ENCODE assay signal across 16 cellular contexts in genomic region chr7:101239191-101239950, GRCh38. TPM values are rescaled to one million over a fixed set of nuclear protein-coding genes. Genes with fewer than 3 reads are reported as not detected.
DNase-seq lines count a peak whose midpoint lies in the region; ATAC-seq and TF ChIP-seq lines count a peak whose summit lies in the region.
"Had no signal": no experiment of that assay in that cellular context is flagged by ENCODE, and none has a peak within 500 bp of the region (broad histone marks: within the 10 kb centered on the region; RNA-seq: fewer than 3 reads in every experiment).

No MANE protein-coding gene starts in this region.

- H3K9me3 ChIP-seq in heart right ventricle (no peaks in the 10 kb centered on the region), gastroesophageal sphincter (no peaks in the 10 kb centered on the region), parathyroid adenoma (ENCODE audit: control insufficient read depth, low read length) (no peaks in the 10 kb centered on the region), upper lobe of right lung (no peaks in the 10 kb centered on the region)
- H3K9me3 ChIP-seq: A549 had no signal

- TF ChIP-seq CTCF in heart right ventricle (IDR thresholded peaks at IDR 0.05) (no peak), gastroesophageal sphincter (IDR thresholded peaks at IDR 0.05) (no peak), parathyroid adenoma (IDR thresholded peaks at IDR 0.05) (no peak), upper lobe of right lung (IDR thresholded peaks at IDR 0.05) (no peak)

- H3K79me2 ChIP-seq in parathyroid adenoma = peaks cover 28% of the 10 kb centered on the region

- H3K4me2 ChIP-seq in parathyroid adenoma (ENCODE audit: low read length) = no peak overlapping the region
- H3K4me2 ChIP-seq: A549, KMS-11 had no signal

- intact Hi-C loops in heart right ventricle (cut with DNase I) (loop anchor here in 1 of 10 donors (2.0 kb wide), 1 partner anchor 19 kb away; no protein-coding TSS in a partner anchor), left ventricle myocardium superior (cut with micrococcal nuclease) (no loop called here), upper lobe of right lung (cut with DNase I) (no loop called here)

- TF ChIP-seq POLR2A in gastroesophageal sphincter (IDR thresholded peaks at IDR 0.05) = no peak

- H3K4me3 ChIP-seq in heart right ventricle = peak overlapping the region in 3 of 10 donors; percentile 0 to 31 (median 22)
- H3K4me3 ChIP-seq in gastroesophageal sphincter = no peak overlapping the region
- H3K4me3 ChIP-seq in parathyroid adenoma (ENCODE audit: low read depth, low read length) = no peak overlapping the region
- no peak overlapping the region for H3K4me3 ChIP-seq in upper lobe of right lung
- H3K4me3 ChIP-seq: A549, SK-N-MC had no signal

- DNase-seq in heart right ventricle (peak in 1 of 2 donors; percentile 33), left ventricle myocardium superior (no peak), upper lobe of right lung (no peak), NCI-H510A treated with DMSO at 0.1 percent for 48 hours (lab: John Stamatoyannopoulos, UW) (no peak)
- no peak for DNase-seq in activated CD4-positive, alpha-beta T cell treated with anti-CD3 and anti-CD28 coated beads, Interleukin-2, amount 50 U/mL, for 4 hours
- DNase-seq: amygdala; hypothalamus; NCI-H1105 treated with DMSO at 0.1 percent for 48 hours; stimulated activated naive CD8-positive, alpha-beta T cell treated with anti-CD3 and anti-CD28 coated beads, Interleukin-15, amount 100 ng/mL, for 72 hours had no signal

- ATAC-seq in heart right ventricle (peak in 7 of 8 donors; percentile 4 to 43 (median 32)), left ventricle myocardium superior (no peak), gastroesophageal sphincter (peak; percentile 12), upper lobe of right lung (peak; percentile 9), HG02678 (IDR thresholded peaks at IDR 0.05; ENCODE audit: unreplicated experiment) (no peak)
- ATAC-seq: A549; stimulated activated naive CD8-positive, alpha-beta T cell treated with anti-CD3 and anti-CD28 coated beads, Interleukin-15, amount 100 ng/mL, for 72 hours had no signal

- peaks cover 26 to 75% (median 60%) of the 10 kb centered on the region in 9 donors for H3K4me1 ChIP-seq in heart right ventricle
- peaks cover 0 to 83% (median 24%) of the 10 kb centered on the region in 3 donors for H3K4me1 ChIP-seq in gastroesophageal sphincter
- H3K4me1 ChIP-seq in parathyroid adenoma = peaks cover 11% of the 10 kb centered on the region
- H3K4me1 ChIP-seq in upper lobe of right lung = peaks cover 20% of the 10 kb centered on the region

- H3K36me3 ChIP-seq in heart right ventricle (peaks cover 0 to 73% (median 17%) of the 10 kb centered on the region in 9 donors), gastroesophageal sphincter (peaks cover 0 to 70% of the 10 kb centered on the region in 2 donors), parathyroid adenoma (ENCODE audit: control insufficient read depth, insufficient read depth, low read length) (no peaks in the 10 kb centered on the region), upper lobe of right lung (peaks cover 31% of the 10 kb centered on the region)

- TF ChIP-seq EP300 in gastroesophageal sphincter (IDR thresholded peaks at IDR 0.05) = no peak

- H3K9ac ChIP-seq in parathyroid adenoma = no peak overlapping the region
- H3K9ac ChIP-seq: KMS-11 had no signal

- H2AFZ ChIP-seq in parathyroid adenoma = no peak overlapping the region

- 55 to 71% methylated on average over 27 of the region's 27 CpGs for WGBS in heart right ventricle, 2 donors
- 77 to 82% methylated on average over 3 to 7 of the region's 27 CpGs for WGBS in gastroesophageal sphincter (ENCODE audit: low coverage in 1 of 2), 2 donors

- H3K27ac ChIP-seq in heart right ventricle = peak overlapping the region; percentile 67 to 90 (median 80)
- peak overlapping the region in 3 of 4 donors; percentile 79 to 84 (median 81) for H3K27ac ChIP-seq in gastroesophageal sphincter
- H3K27ac ChIP-seq in parathyroid adenoma = peak overlapping the region; percentile 51
- peak overlapping the region; percentile 65 for H3K27ac ChIP-seq in upper lobe of right lung
- H3K27ac ChIP-seq: A549, KMS-11, SK-N-MC had no signal

- H3K27me3 ChIP-seq in heart right ventricle (no peaks in the 10 kb centered on the region), gastroesophageal sphincter (no peaks in the 10 kb centered on the region), parathyroid adenoma (ENCODE audit: control insufficient read depth, insufficient read depth, low read length) (no peaks in the 10 kb centered on the region), upper lobe of right lung (no peaks in the 10 kb centered on the region)

RNA-seq across cellular contexts. Expression of gene CLDN15, which starts 1.8 kb away (rescaled TPM):
- total RNA-seq in heart right ventricle (1 to 10 TPM; 1.2 to 3.3 (median 1.7) TPM), left ventricle myocardium superior (3.8 TPM), gastroesophageal sphincter (1 to 10 TPM; 4.4 to 6.8 (median 5.0) TPM), upper lobe of right lung (17.7 TPM)
- polyA plus RNA-seq in heart right ventricle = 1 to 10 TPM; 3.8 to 5.4 TPM

RNA-seq across cellular contexts. Expression of gene FIS1, which starts 5.5 kb away (rescaled TPM):
- total RNA-seq in heart right ventricle (100 to 1,000 TPM; 251 to 350 (median 292) TPM), left ventricle myocardium superior (326 TPM), gastroesophageal sphincter (100 to 1,000 TPM; 227 to 315 (median 248) TPM), upper lobe of right lung (147 TPM)
- 100 to 1,000 TPM; 147 to 439 TPM for polyA plus RNA-seq in heart right ventricle

RNA-seq across cellular contexts. Expression of gene ZNHIT1, which starts 21.4 kb away (rescaled TPM):
- 10 to 100 TPM; 45.4 to 59.3 (median 49.8) TPM for total RNA-seq in heart right ventricle
- polyA plus RNA-seq in heart right ventricle = 100 to 1,000 TPM in 1 of 2 donors, 10 to 100 TPM in 1; 99.2 to 194 TPM
- total RNA-seq in left ventricle myocardium superior = 55.8 TPM
- total RNA-seq in gastroesophageal sphincter = 10 to 100 TPM; 76.2 to 97.8 (median 88.6) TPM
- 51.9 TPM for total RNA-seq in upper lobe of right lung

RNA-seq across cellular contexts. Expression of gene PLOD3, which starts 22.0 kb away (rescaled TPM):
- total RNA-seq in heart right ventricle (10 to 100 TPM; 27.1 to 56.4 (median 36.0) TPM), left ventricle myocardium superior (43.0 TPM), gastroesophageal sphincter (10 to 100 TPM; 35.0 to 51.3 (median 43.6) TPM), upper lobe of right lung (82.1 TPM)
- 10 to 100 TPM; 35.4 to 61.2 TPM for polyA plus RNA-seq in heart right ventricle

RNA-seq across cellular contexts. Expression of gene MOGAT3, which starts 38.5 kb away (rescaled TPM):
- total RNA-seq in heart right ventricle (not detected), left ventricle myocardium superior (not detected), gastroesophageal sphincter (not detected), upper lobe of right lung (not detected)
- polyA plus RNA-seq in heart right ventricle = not detected
- total RNA-seq: fibroblast of lung had no signal
- polyA plus RNA-seq: fibroblast of lung had no signal

Comparison
In these comparisons a context has a peak if more than half of its experiments do, and no peak if none do; other contexts are left out.
1. ATAC-seq: peak in heart right ventricle (7 of 8), gastroesophageal sphincter (single experiment) and upper lobe of right lung (single experiment); none in left ventricle myocardium superior (single experiment) and HG02678 (single experiment).
2. Peak in every context shown above with its lines, with median percentiles within 50 percentile points of each other: H3K27ac ChIP-seq.